12 cellular contexts compared by ENCODE assay signal in the genomic region with DNA sequence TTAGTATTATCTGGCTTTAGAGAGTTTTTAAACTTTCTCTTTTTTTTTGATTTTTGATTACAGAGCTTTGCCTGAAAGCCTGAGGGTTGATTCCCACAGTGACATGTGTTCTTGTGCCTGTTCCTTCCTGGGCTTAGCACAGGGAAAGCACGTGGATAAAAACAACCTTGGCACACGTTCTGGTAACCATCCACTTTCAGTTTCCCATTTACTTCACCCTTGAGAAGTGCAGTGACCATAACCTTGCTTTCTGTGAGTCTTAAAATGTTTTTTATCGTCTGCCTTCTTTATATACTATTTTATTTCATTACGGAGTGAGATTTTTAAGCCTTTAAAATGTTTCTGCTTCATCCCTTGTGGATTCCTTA. TPM values are rescaled to one million over a fixed set of nuclear protein-coding genes. Genes with fewer than 3 reads are reported as not detected.
A peak's percentile ranks its signal among the peaks of the same experiment; 100 is the strongest.
DNase-seq lines count a peak whose midpoint lies in the region; ATAC-seq lines count a peak whose summit lies in the region.
"Had no signal": no experiment of that assay in that cellular context is flagged by ENCODE, and none has a peak within 500 bp of the region (broad histone marks: within the 10 kb centered on the region; RNA-seq: fewer than 3 reads in every experiment).

No MANE protein-coding gene starts in this region.

- no peak overlapping the region for H3K27ac Mint-ChIP-seq in naive thymus-derived CD4-positive, alpha-beta T cell
- H3K27ac Mint-ChIP-seq in activated T-helper 1 cell treated with anti-CD3 and anti-CD28 coated beads, Interleukin-12 subunit alpha, Interleukin-12 subunit beta, Interleukin-2, Interleukin-4 antibody, amounts not matched to agents 30 ng/mL and 10 ng/mL and 1 ng/mL, durations not matched to agents 14 hours and 24 hours and 36 hours, result no peak overlapping the region
- H3K27ac Mint-ChIP-seq in T-cell, result no peak overlapping the region
- H3K27ac Mint-ChIP-seq: brain had no signal

- H3K4me3 Mint-ChIP-seq in naive thymus-derived CD4-positive, alpha-beta T cell, result peak overlapping the region in 1 of 10 donors; percentile 76
- H3K4me3 Mint-ChIP-seq in activated T-helper 1 cell treated with anti-CD3 and anti-CD28 coated beads, Interleukin-12 subunit alpha, Interleukin-12 subunit beta, Interleukin-2, Interleukin-4 antibody, amounts not matched to agents 30 ng/mL and 10 ng/mL and 1 ng/mL, durations not matched to agents 14 hours and 24 hours and 36 hours, result no peak overlapping the region
- H3K4me3 Mint-ChIP-seq in T-cell, result peak overlapping the region in 1 of 3 donors; percentile 57
- H3K4me3 Mint-ChIP-seq: brain had no signal

- H3K9ac ChIP-seq in adipocyte (ENCODE audit: low read length), result no peak overlapping the region
- H3K9ac ChIP-seq: parathyroid adenoma had no signal

- H3K9me3 ChIP-seq in adipocyte (ENCODE audit: control insufficient read depth, low read length), result no peaks in the 10 kb centered on the region
- H3K9me3 ChIP-seq in naive thymus-derived CD4-positive, alpha-beta T cell (ENCODE audit: control insufficient read depth in 2 of 3, low read length in 3 of 3), result no peaks in the 10 kb centered on the region
- H3K9me3 ChIP-seq: upper lobe of left lung had no signal

- H3K9me3 Mint-ChIP-seq in naive thymus-derived CD4-positive, alpha-beta T cell, result peaks cover 0 to 9% (median 5%) of the 10 kb centered on the region in 11 donors
- peaks cover 16% of the 10 kb centered on the region for H3K9me3 Mint-ChIP-seq in activated T-helper 1 cell treated with anti-CD3 and anti-CD28 coated beads, Interleukin-12 subunit alpha, Interleukin-12 subunit beta, Interleukin-2, Interleukin-4 antibody, amounts not matched to agents 30 ng/mL and 10 ng/mL and 1 ng/mL, durations not matched to agents 14 hours and 24 hours and 36 hours
- H3K9me3 Mint-ChIP-seq in T-cell, result peaks cover 0 to 6% (median 6%) of the 10 kb centered on the region in 3 donors
- H3K9me3 Mint-ChIP-seq: brain had no signal

- H3K36me3 ChIP-seq in adipocyte (ENCODE audit: control insufficient read depth, insufficient read depth, low read length, severe bottlenecking), result no peaks in the 10 kb centered on the region
- H3K36me3 ChIP-seq in naive thymus-derived CD4-positive, alpha-beta T cell (ENCODE audit: control insufficient read depth in 2 of 3, insufficient read depth in 3 of 3, low read length in 3 of 3), result no peaks in the 10 kb centered on the region
- H3K36me3 ChIP-seq: upper lobe of left lung had no signal

- H3K27ac ChIP-seq in naive thymus-derived CD4-positive, alpha-beta T cell (ENCODE audit: low read depth, low read length), result peak overlapping the region; percentile 38
- H3K27ac ChIP-seq: parathyroid adenoma, upper lobe of left lung had no signal

- H3K4me1 ChIP-seq in adipocyte (ENCODE audit: control insufficient read depth, insufficient read depth, low read length), result no peaks in the 10 kb centered on the region
- H3K4me1 ChIP-seq in naive thymus-derived CD4-positive, alpha-beta T cell (ENCODE audit: control insufficient read depth in 2 of 2, insufficient read depth in 2 of 2, low read length in 2 of 2), result peaks cover 49 to 53% of the 10 kb centered on the region in 2 donors
- H3K4me1 ChIP-seq: parathyroid adenoma had no signal

- DNase-seq in adipocyte (ENCODE audit: low read depth) (peak; percentile 15), SHP77 (lab: John Stamatoyannopoulos, UW) (no peak), NCI-H82 (lab: John Stamatoyannopoulos, UW) (no peak), T-cell (no peak)
- no peak for DNase-seq in naive thymus-derived CD4-positive, alpha-beta T cell
- no peak for DNase-seq in activated T-helper 1 cell treated with anti-CD3 and anti-CD28 coated beads, Interleukin-12 subunit alpha, Interleukin-12 subunit beta, Interleukin-2, Interleukin-4 antibody, amounts not matched to agents 30 ng/mL and 10 ng/mL and 1 ng/mL, durations not matched to agents 14 hours and 24 hours and 36 hours (ENCODE audit: low spot score)
- DNase-seq: KBM-7, upper lobe of left lung had no signal

- H3K4me1 Mint-ChIP-seq in naive thymus-derived CD4-positive, alpha-beta T cell, result peaks cover 0 to 36% (median 18%) of the 10 kb centered on the region in 7 donors
- peaks cover 30% of the 10 kb centered on the region for H3K4me1 Mint-ChIP-seq in activated T-helper 1 cell treated with anti-CD3 and anti-CD28 coated beads, Interleukin-12 subunit alpha, Interleukin-12 subunit beta, Interleukin-2, Interleukin-4 antibody, amounts not matched to agents 30 ng/mL and 10 ng/mL and 1 ng/mL, durations not matched to agents 14 hours and 24 hours and 36 hours (ENCODE audit: low read depth)
- H3K4me1 Mint-ChIP-seq in T-cell, result peaks cover 19 to 43% (median 27%) of the 10 kb centered on the region in 3 donors
- H3K4me1 Mint-ChIP-seq: brain had no signal

- no peak overlapping the region for H3K4me3 ChIP-seq in adipocyte (ENCODE audit: low read length)
- H3K4me3 ChIP-seq in naive thymus-derived CD4-positive, alpha-beta T cell (ENCODE audit: low read length), result peak overlapping the region; percentile 36
- H3K4me3 ChIP-seq: upper lobe of left lung had no signal

- H3K27me3 Mint-ChIP-seq in naive thymus-derived CD4-positive, alpha-beta T cell, result no peaks in the 10 kb centered on the region
- H3K27me3 Mint-ChIP-seq in activated T-helper 1 cell treated with anti-CD3 and anti-CD28 coated beads, Interleukin-12 subunit alpha, Interleukin-12 subunit beta, Interleukin-2, Interleukin-4 antibody, amounts not matched to agents 30 ng/mL and 10 ng/mL and 1 ng/mL, durations not matched to agents 14 hours and 24 hours and 36 hours (ENCODE audit: insufficient read depth), result peaks cover 2% of the 10 kb centered on the region
- H3K27me3 Mint-ChIP-seq in T-cell, result no peaks in the 10 kb centered on the region
- H3K27me3 Mint-ChIP-seq: brain had no signal

- ATAC-seq in GM18858 (IDR thresholded peaks at IDR 0.05; ENCODE audit: unreplicated experiment) (peak; percentile 21), HG02571 (IDR thresholded peaks at IDR 0.05; ENCODE audit: unreplicated experiment) (peak; percentile 24), T-cell (replicated peaks in 1 of 4) (no peak)
- no peak for ATAC-seq in naive thymus-derived CD4-positive, alpha-beta T cell

- intact Hi-C loops in naive thymus-derived CD4-positive, alpha-beta T cell (cut with micrococcal nuclease), result no loop called here
- intact Hi-C loops in activated T-helper 1 cell treated with anti-CD3 and anti-CD28 coated beads, Interleukin-12 subunit alpha, Interleukin-12 subunit beta, Interleukin-2, Interleukin-4 antibody, amounts not matched to agents 30 ng/mL and 10 ng/mL and 1 ng/mL, durations not matched to agents 14 hours and 24 hours and 36 hours (cut with micrococcal nuclease), result loop anchor here (5.0 to 10.0 kb wide), 2 partner anchors 151 to 1221 kb away; partner anchors contain the start of gene TMX3

- CTCF ChIA-PET in naive thymus-derived CD4-positive, alpha-beta T cell (lab: Charles Lee), result interaction anchor here (0.7 to 2.3 kb wide), 7 partner anchors 8 to 299 kb away, joined by 3 to 18 read pairs (median 4); no protein-coding TSS in a partner anchor
- CTCF ChIA-PET in T-cell (lab: Charles Lee), result interaction anchor here (1.3 to 2.6 kb wide), 5 partner anchors 11 to 38 kb away, joined by 3 to 11 read pairs (median 9); no protein-coding TSS in a partner anchor

- no peaks in the 10 kb centered on the region for H3K27me3 ChIP-seq in adipocyte (replicated peaks; ENCODE audit: control insufficient read depth, insufficient read depth, low read length)
- no peaks in the 10 kb centered on the region for H3K27me3 ChIP-seq in naive thymus-derived CD4-positive, alpha-beta T cell (ENCODE audit: control insufficient read depth in 2 of 2, insufficient read depth in 2 of 2, low read length in 2 of 2)
- H3K27me3 ChIP-seq: upper lobe of left lung had no signal

- peaks cover 18 to 53% (median 28%) of the 10 kb centered on the region in 5 donors for H3K36me3 Mint-ChIP-seq in naive thymus-derived CD4-positive, alpha-beta T cell
- peaks cover 38% of the 10 kb centered on the region for H3K36me3 Mint-ChIP-seq in activated T-helper 1 cell treated with anti-CD3 and anti-CD28 coated beads, Interleukin-12 subunit alpha, Interleukin-12 subunit beta, Interleukin-2, Interleukin-4 antibody, amounts not matched to agents 30 ng/mL and 10 ng/mL and 1 ng/mL, durations not matched to agents 14 hours and 24 hours and 36 hours (ENCODE audit: low read depth)
- peaks cover 34% of the 10 kb centered on the region for H3K36me3 Mint-ChIP-seq in T-cell
- H3K36me3 Mint-ChIP-seq: brain had no signal

- POLR2A ChIA-PET in naive thymus-derived CD4-positive, alpha-beta T cell (lab: Charles Lee), result interaction anchor here (0.8 to 6.2 kb wide), 7 partner anchors 9 to 59 kb away, joined by 3 to 45 read pairs (median 9); partner anchors contain the start of gene CD226
- POLR2A ChIA-PET in T-cell (lab: Charles Lee), result interaction anchor here (0.6 to 1.3 kb wide), 2 partner anchors 8 to 52 kb away, joined by 3 to 8 read pairs; no protein-coding TSS in a partner anchor

RNA-seq across cellular contexts. Expression of gene CD226, which starts 11.5 kb away (rescaled TPM):
- total RNA-seq in naive thymus-derived CD4-positive, alpha-beta T cell, result 100 to 1,000 TPM in 1 of 5 experiments, 10 to 100 TPM in 4; 43.4 to 103 (median 58.6) TPM
- polyA plus RNA-seq in naive thymus-derived CD4-positive, alpha-beta T cell, result 10 to 100 TPM; 27.9 to 30.9 TPM
- 134 and 141 TPM in 2 replicates for total RNA-seq in activated T-helper 1 cell treated with anti-CD3 and anti-CD28 coated beads, Interleukin-12 subunit alpha, Interleukin-12 subunit beta, Interleukin-2, Interleukin-4 antibody, amounts not matched to agents 30 ng/mL and 10 ng/mL and 1 ng/mL, durations not matched to agents 14 hours and 24 hours and 36 hours
- total RNA-seq in T-cell, result 10 to 100 TPM; 32.2 to 87.1 (median 57.4) TPM

Comparison
In these comparisons a context has a peak if more than half of its experiments do, and no peak if none do; other contexts are left out.
1. ATAC-seq: peak in GM18858 (single experiment) and HG02571 (single experiment); none in naive thymus-derived CD4-positive, alpha-beta T cell (single experiment) and T-cell (0 of 4).